31 cellular contexts compared by ENCODE assay signal in the genomic region with DNA sequence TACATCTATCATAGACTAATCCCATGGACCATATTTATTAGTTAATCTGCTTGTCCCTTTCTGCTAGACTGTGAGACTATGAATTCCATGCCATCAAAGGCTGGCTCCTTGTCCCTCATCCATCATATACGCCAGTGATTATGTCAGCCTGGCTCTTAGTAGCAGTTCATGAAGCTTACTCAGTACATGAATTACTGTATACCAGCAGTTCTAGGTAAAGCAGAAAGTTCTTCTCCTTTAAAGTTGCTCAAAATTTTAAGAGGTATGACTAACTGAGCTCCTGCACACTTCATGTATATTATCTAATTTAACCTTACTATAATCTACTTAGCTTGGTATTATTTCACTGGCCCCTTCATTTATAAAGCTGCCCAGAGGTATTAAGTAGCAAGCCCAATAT.
"Had no signal": no experiment of that assay in that cellular context is flagged by ENCODE, and none has a peak within 500 bp of the region (broad histone marks: within the 10 kb centered on the region; RNA-seq: fewer than 3 reads in every experiment).

No MANE protein-coding gene starts in this region.

- H3K4me1 Mint-ChIP-seq: activated naive CD4-positive, alpha-beta T cell treated with anti-CD3 and anti-CD28 coated beads, Interleukin-2, amount 10 ng/mL, durations not matched to agents 7 days and 5 days; activated naive CD4-positive, alpha-beta T cell treated with anti-CD3 and anti-CD28 coated beads, Interleukin-2, amount 50 U/mL, for 24 hours; activated naive CD8-positive, alpha-beta T cell treated with anti-CD3 and anti-CD28 coated beads, Interleukin-2, amount 10 ng/mL, durations not matched to agents 7 days and 5 days; central memory CD8-positive, alpha-beta T cell had no signal

- H3K9me3 Mint-ChIP-seq: activated naive CD4-positive, alpha-beta T cell treated with anti-CD3 and anti-CD28 coated beads, Interleukin-2, amount 50 U/mL, for 24 hours; central memory CD8-positive, alpha-beta T cell; T-helper 1 cell treated with Interleukin-12 subunit alpha and Interleukin-12 subunit beta and Interleukin-4 antibody, amounts not matched to agents 30 μg/mL and 1 μg/mL, for 36 hours had no signal

- H3K36me3 Mint-ChIP-seq: activated CD4-positive, alpha-beta memory T cell treated with anti-CD3 and anti-CD28 coated beads for 36 hours; activated naive CD4-positive, alpha-beta T cell treated with anti-CD3 and anti-CD28 coated beads, Interleukin-2, amount 10 ng/mL, durations not matched to agents 7 days and 5 days; activated naive CD4-positive, alpha-beta T cell treated with anti-CD3 and anti-CD28 coated beads, Interleukin-2, amount 50 U/mL, for 24 hours; brain had no signal

- H3K4me3 Mint-ChIP-seq: activated B cell treated with CpG ODN at 0.5 μM for 24 hours; activated CD4-positive, alpha-beta memory T cell treated with anti-CD3 and anti-CD28 coated beads for 36 hours; activated CD8-positive, alpha-beta T cell treated with anti-CD3 and anti-CD28 coated beads for 36 hours; activated naive CD4-positive, alpha-beta T cell treated with anti-CD3 and anti-CD28 coated beads, Interleukin-2, amount 10 ng/mL, durations not matched to agents 7 days and 5 days; activated naive CD4-positive, alpha-beta T cell treated with anti-CD3 and anti-CD28 coated beads, Interleukin-2, amount 50 U/mL, for 24 hours; activated naive CD8-positive, alpha-beta T cell; activated naive CD8-positive, alpha-beta T cell treated with anti-CD3 and anti-CD28 coated beads, Interleukin-2, amount 10 ng/mL, durations not matched to agents 7 days and 5 days; activated naive CD8-positive, alpha-beta T cell treated with anti-CD3 and anti-CD28 coated beads, Interleukin-2, amount 50 U/mL, for 24 hours; activated T-cell treated with anti-CD3 and anti-CD28 coated beads, Interleukin-2, amount 50 U/mL, for 24 hours; activated T-helper 1 cell treated with anti-CD3 and anti-CD28 coated beads, Interleukin-12 subunit alpha, Interleukin-12 subunit beta, Interleukin-2, Interleukin-4 antibody, amounts not matched to agents 30 ng/mL and 10 ng/mL and 1 ng/mL, durations not matched to agents 14 hours and 24 hours and 36 hours; brain; central memory CD8-positive, alpha-beta T cell; T-helper 1 cell treated with Interleukin-12 subunit alpha and Interleukin-12 subunit beta and Interleukin-4 antibody, amounts not matched to agents 30 μg/mL and 1 μg/mL, for 36 hours; T-helper 2 cell treated with Interferon-gamma antibody and Interleukin-4, amounts not matched to agents 5 μg/mL and 100 μg/mL, for 36 hours had no signal

- ATAC-seq: activated CD8-positive, alpha-beta T cell treated with anti-CD3 and anti-CD28 coated beads for 36 hours; activated naive CD8-positive, alpha-beta T cell treated with anti-CD3 and anti-CD28 coated beads, Interleukin-2, amount 50 U/mL, for 24 hours had no signal

- H3K27ac Mint-ChIP-seq: activated B cell treated with CpG ODN at 0.5 μM for 24 hours; activated CD4-positive, alpha-beta memory T cell treated with anti-CD3 and anti-CD28 coated beads for 36 hours; activated CD8-positive, alpha-beta T cell treated with anti-CD3 and anti-CD28 coated beads for 36 hours; activated naive CD4-positive, alpha-beta T cell treated with anti-CD3 and anti-CD28 coated beads, Interleukin-2, amount 10 ng/mL, durations not matched to agents 7 days and 5 days; activated naive CD4-positive, alpha-beta T cell treated with anti-CD3 and anti-CD28 coated beads, Interleukin-2, amount 50 U/mL, for 24 hours; activated naive CD8-positive, alpha-beta T cell; activated naive CD8-positive, alpha-beta T cell treated with anti-CD3 and anti-CD28 coated beads, Interleukin-2, amount 10 ng/mL, durations not matched to agents 7 days and 5 days; activated naive CD8-positive, alpha-beta T cell treated with anti-CD3 and anti-CD28 coated beads, Interleukin-2, amount 50 U/mL, for 24 hours; activated T-cell treated with anti-CD3 and anti-CD28 coated beads, Interleukin-2, amount 50 U/mL, for 24 hours; activated T-helper 1 cell treated with anti-CD3 and anti-CD28 coated beads, Interleukin-12 subunit alpha, Interleukin-12 subunit beta, Interleukin-2, Interleukin-4 antibody, amounts not matched to agents 30 ng/mL and 10 ng/mL and 1 ng/mL, durations not matched to agents 14 hours and 24 hours and 36 hours; activated T-helper 2 cell treated with anti-CD3 and anti-CD28 coated beads, Interferon-gamma antibody, Interleukin-2, Interleukin-4, amounts not matched to agents 10 μg/mL and 5 μg/mL and 100 μg/mL, durations not matched to agents 14 hours and 24 hours and 36 hours; brain; T-helper 1 cell treated with Interleukin-12 subunit alpha and Interleukin-12 subunit beta and Interleukin-4 antibody, amounts not matched to agents 30 μg/mL and 1 μg/mL, for 36 hours; T-helper 2 cell treated with Interferon-gamma antibody and Interleukin-4, amounts not matched to agents 5 μg/mL and 100 μg/mL, for 36 hours had no signal

- H3K27me3 Mint-ChIP-seq: activated B cell treated with CpG ODN at 0.5 μM for 24 hours; activated CD4-positive, alpha-beta memory T cell treated with anti-CD3 and anti-CD28 coated beads for 36 hours; activated CD8-positive, alpha-beta T cell treated with anti-CD3 and anti-CD28 coated beads for 36 hours; activated naive CD4-positive, alpha-beta T cell treated with anti-CD3 and anti-CD28 coated beads, Interleukin-2, amount 10 ng/mL, durations not matched to agents 7 days and 5 days; activated naive CD4-positive, alpha-beta T cell treated with anti-CD3 and anti-CD28 coated beads, Interleukin-2, amount 50 U/mL, for 24 hours; activated naive CD8-positive, alpha-beta T cell; activated naive CD8-positive, alpha-beta T cell treated with anti-CD3 and anti-CD28 coated beads, Interleukin-2, amount 10 ng/mL, durations not matched to agents 7 days and 5 days; activated naive CD8-positive, alpha-beta T cell treated with anti-CD3 and anti-CD28 coated beads, Interleukin-2, amount 50 U/mL, for 24 hours; activated T-cell treated with anti-CD3 and anti-CD28 coated beads, Interleukin-2, amount 50 U/mL, for 24 hours; central memory CD8-positive, alpha-beta T cell had no signal

- DNase-seq: activated B cell treated with CpG ODN at 0.5 μM for 24 hours; activated CD4-positive, alpha-beta memory T cell treated with anti-CD3 and anti-CD28 coated beads for 36 hours; activated CD4-positive, alpha-beta T cell treated with anti-CD3 and anti-CD28 coated beads for 48 hours; activated CD4-positive, alpha-beta T cell treated with anti-CD3 and anti-CD28 coated beads, Interleukin-2, amount 50 U/mL, for 1 hour; activated CD4-positive, alpha-beta T cell treated with anti-CD3 and anti-CD28 coated beads, Interleukin-2, amount 50 U/mL, for 4 hours; activated CD8-positive, alpha-beta memory T cell treated with anti-CD3 and anti-CD28 coated beads, Interleukin-2, amount 50 U/mL, for 4 hours; activated CD8-positive, alpha-beta T cell treated with anti-CD3 and anti-CD28 coated beads for 36 hours; activated effector memory CD4-positive, alpha-beta T cell treated with Interleukin-2 at 50 U/mL for 16 hours; activated gamma-delta T cell; activated naive CD4-positive, alpha-beta T cell treated with anti-CD3 and anti-CD28 coated beads, Interleukin-2, amount 10 ng/mL, durations not matched to agents 7 days and 5 days; activated naive CD4-positive, alpha-beta T cell treated with Interleukin-2 at 50 U/mL for 16 hours; activated naive CD8-positive, alpha-beta T cell treated with anti-CD3 and anti-CD28 coated beads, Interleukin-2, amount 10 ng/mL, durations not matched to agents 7 days and 5 days; activated naive CD8-positive, alpha-beta T cell treated with anti-CD3 and anti-CD28 coated beads, Interleukin-2, amount 50 U/mL, for 24 hours; activated T-cell treated with anti-CD3 and anti-CD28 coated beads, Interleukin-2, amount 50 U/mL, for 24 hours; activated T-cell treated with anti-CD3 and anti-CD28 coated beads, Interleukin-2, amount 50 U/mL, for 48 hours; amygdala; anterior cingulate cortex; caudate nucleus; cerebellar nuclear complex; SW 1271; T-helper 1 cell; T-helper 2 cell; T-helper 9 cell had no signal
